16 cellular contexts compared by ENCODE assay signal in the genomic region with DNA sequence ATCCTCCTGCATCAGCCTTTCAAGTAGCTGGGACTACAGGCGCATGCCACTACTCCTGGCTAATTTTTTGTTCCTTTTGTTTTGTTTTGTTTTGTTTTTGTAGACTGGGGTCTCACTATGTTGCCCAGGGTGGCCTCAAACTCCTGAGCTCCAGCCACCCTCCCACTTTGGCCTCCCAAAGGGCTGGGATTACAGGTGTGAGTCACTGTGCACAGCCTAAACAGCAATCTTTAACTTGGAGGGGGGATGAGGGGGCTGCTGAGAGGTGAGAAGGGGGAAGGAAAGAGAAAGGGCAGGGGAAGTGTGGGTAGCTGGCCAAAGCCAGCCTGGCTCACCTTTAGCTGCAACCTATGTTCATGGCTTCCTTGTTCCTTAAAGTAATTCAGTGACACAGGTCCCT.
"Had no signal": no experiment of that assay in that cellular context is flagged by ENCODE, and none has a peak within 500 bp of the region (broad histone marks: within the 10 kb centered on the region; RNA-seq: fewer than 3 reads in every experiment).

No MANE protein-coding gene starts in this region.

- H3K27me3 Mint-ChIP-seq: activated CD8-positive, alpha-beta memory T cell treated with anti-CD3 and anti-CD28 coated beads, Interleukin-2, amount 10 ng/mL, durations not matched to agents 7 days and 5 days; natural killer cell treated with Interleukin-12 subunit alpha and Interleukin-12 subunit beta and Interleukin-15 and Interleukin-18, amount 100 ng/mL, for 72 hours; stimulated activated naive CD8-positive, alpha-beta T cell treated with anti-CD3 and anti-CD28 coated beads, Interleukin-15, Interleukin-2, amounts not matched to agents 100 ng/mL and 50 ng/mL, for 24 hours had no signal

- H3K9me3 Mint-ChIP-seq: natural killer cell treated with Interleukin-12 subunit alpha and Interleukin-12 subunit beta and Interleukin-15 and Interleukin-18, amount 100 ng/mL, for 72 hours; stimulated activated naive CD8-positive, alpha-beta T cell treated with anti-CD3 and anti-CD28 coated beads, Interleukin-15, Interleukin-2, amounts not matched to agents 100 ng/mL and 50 ng/mL, for 24 hours had no signal

- H3K27ac Mint-ChIP-seq: activated CD8-positive, alpha-beta memory T cell treated with anti-CD3 and anti-CD28 coated beads, Interleukin-2, amount 10 ng/mL, durations not matched to agents 7 days and 5 days; stimulated activated naive CD8-positive, alpha-beta T cell treated with anti-CD3 and anti-CD28 coated beads, Interleukin-15, Interleukin-2, amounts not matched to agents 100 ng/mL and 50 ng/mL, for 24 hours had no signal

- ATAC-seq: activated CD8-positive, alpha-beta memory T cell treated with anti-CD3 and anti-CD28 coated beads, Interleukin-2, amount 10 ng/mL, durations not matched to agents 7 days and 5 days; left colon; natural killer cell treated with Interleukin-12 subunit alpha and Interleukin-12 subunit beta and Interleukin-15 and Interleukin-18, amount 100 ng/mL, for 72 hours had no signal

- H3K9me3 ChIP-seq: esophagus squamous epithelium, sigmoid colon, testis had no signal

- H3K27me3 ChIP-seq: dorsolateral prefrontal cortex, esophagus squamous epithelium, sigmoid colon, testis had no signal

- DNase-seq: activated CD4-positive, CD25-positive, alpha-beta regulatory T cell; activated CD8-positive, alpha-beta memory T cell treated with anti-CD3 and anti-CD28 coated beads, Interleukin-2, amount 10 ng/mL, durations not matched to agents 7 days and 5 days; activated naive CD4-positive, alpha-beta T cell treated with anti-CD3 and anti-CD28 coated beads, Interleukin-2, amount 50 U/mL, for 16 hours; anterior cingulate cortex; dorsolateral prefrontal cortex; esophagus squamous epithelium; foreskin fibroblast; glutamatergic neuron; left colon; sigmoid colon; stimulated activated CD4-positive, alpha-beta T cell treated with anti-CD3 and anti-CD28 coated beads, Interleukin-2, amount 100 ng/mL, for 24 hours; T-helper 2 cell; testis had no signal

- H3K27ac ChIP-seq: dorsolateral prefrontal cortex, esophagus squamous epithelium, sigmoid colon, testis had no signal

- H3K4me3 ChIP-seq: dorsolateral prefrontal cortex, esophagus squamous epithelium, lung, sigmoid colon, testis had no signal

- H3K4me3 Mint-ChIP-seq: activated CD8-positive, alpha-beta memory T cell treated with anti-CD3 and anti-CD28 coated beads, Interleukin-2, amount 10 ng/mL, durations not matched to agents 7 days and 5 days; natural killer cell treated with Interleukin-12 subunit alpha and Interleukin-12 subunit beta and Interleukin-15 and Interleukin-18, amount 100 ng/mL, for 72 hours; stimulated activated naive CD8-positive, alpha-beta T cell treated with anti-CD3 and anti-CD28 coated beads, Interleukin-15, Interleukin-2, amounts not matched to agents 100 ng/mL and 50 ng/mL, for 24 hours had no signal

- H3K36me3 Mint-ChIP-seq: activated CD8-positive, alpha-beta memory T cell treated with anti-CD3 and anti-CD28 coated beads, Interleukin-2, amount 10 ng/mL, durations not matched to agents 7 days and 5 days; natural killer cell treated with Interleukin-12 subunit alpha and Interleukin-12 subunit beta and Interleukin-15 and Interleukin-18, amount 100 ng/mL, for 72 hours had no signal
